1 cellular context compared by ENCODE assay signal in the genomic region with DNA sequence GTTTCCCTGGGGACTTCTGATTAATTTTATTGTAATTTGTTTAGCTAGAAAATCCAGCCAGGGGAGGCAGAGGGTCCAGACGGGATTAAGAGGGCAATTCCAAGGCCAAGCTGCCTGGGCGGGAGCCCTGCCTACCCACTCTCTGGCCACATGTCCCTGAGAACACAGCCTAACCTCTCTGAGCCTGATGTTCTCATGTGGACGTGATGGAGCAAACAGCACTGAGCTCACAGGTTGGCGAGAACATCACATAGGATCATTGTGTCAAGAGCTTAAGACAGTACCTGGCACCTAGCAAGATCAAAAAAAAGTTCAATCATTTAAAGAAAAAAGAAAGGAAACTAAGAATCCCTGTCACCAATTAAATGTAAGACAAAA.
TF ChIP-seq lines count a peak whose summit lies in the region.

No MANE protein-coding gene starts in this region.

TF ChIP-seq in endothelial cell of umbilical vein, 7 proteins besides CTCF, POLR2A, EP300 and RAD21 (continued from another document):
- TF ChIP-seq FOS (IDR thresholded peaks at IDR 0.05; ENCODE audit: borderline replicate concordance, insufficient read depth, low read length) (no peak), GATA2 (IDR thresholded peaks at IDR 0.05; ENCODE audit: insufficient read depth, insufficient read length, low read depth, low read length) (no peak), EZH2 (IDR thresholded peaks at IDR 0.05; ENCODE audit: borderline replicate concordance, low read depth, low read length, severe bottlenecking) (no peak), JUN (IDR thresholded peaks at IDR 0.05; ENCODE audit: borderline replicate concordance, insufficient read depth, insufficient read length, low read depth) (no peak), POLR2AphosphoS5 (IDR thresholded peaks at IDR 0.05; ENCODE audit: insufficient read depth, low read depth, low read length) (no peak)
- TF ChIP-seq, protein P1, sequence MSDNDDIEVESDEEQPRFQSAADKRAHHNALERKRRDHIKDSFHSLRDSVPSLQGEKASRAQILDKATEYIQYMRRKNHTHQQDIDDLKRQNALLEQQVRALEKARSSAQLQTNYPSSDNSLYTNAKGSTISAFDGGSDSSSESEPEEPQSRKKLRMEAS (IDR thresholded peaks at IDR 0.05; ENCODE audit: insufficient read depth, insufficient read length), result no peak
